1 cellular context compared by ENCODE assay signal in the genomic region with DNA sequence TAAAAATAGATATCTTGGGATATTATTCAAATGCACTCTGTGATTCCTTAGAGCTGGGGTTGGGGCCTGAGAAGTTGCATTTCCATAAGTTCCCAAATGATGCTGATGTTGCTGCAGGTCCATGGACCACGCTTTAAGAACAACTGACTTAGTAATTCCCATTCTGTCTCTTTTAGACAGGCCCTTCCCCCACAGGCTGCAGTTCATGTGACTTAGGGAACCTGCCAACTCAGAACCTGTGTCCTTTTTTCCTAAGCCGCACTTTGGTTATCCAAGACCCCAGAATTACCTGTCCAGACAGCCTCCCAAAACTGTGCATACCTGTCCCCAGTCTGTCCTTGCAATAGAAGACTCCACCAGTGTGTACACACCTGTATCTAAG.
TF ChIP-seq lines count a peak whose summit lies in the region.

No MANE protein-coding gene starts in this region.

TF ChIP-seq in endothelial cell of umbilical vein, 7 proteins besides CTCF, POLR2A, EP300 and RAD21:
- TF ChIP-seq JUN (IDR thresholded peaks at IDR 0.05; ENCODE audit: borderline replicate concordance, insufficient read depth, insufficient read length, low read depth) (no peak), FOS (IDR thresholded peaks at IDR 0.05; ENCODE audit: borderline replicate concordance, insufficient read depth, low read length) (no peak), POLR2AphosphoS5 (IDR thresholded peaks at IDR 0.05; ENCODE audit: insufficient read depth, low read depth, low read length) (no peak)
TF ChIP-seq in endothelial cell of umbilical vein: peak in this region for 0.
